ENCODE assay signal across 13 cellular contexts in genomic region chr17:63780507-63780906, GRCh38. TPM values are rescaled to one million over a fixed set of nuclear protein-coding genes. Genes with fewer than 3 reads are reported as not detected.
A peak's percentile ranks its signal among the peaks of the same experiment; 100 is the strongest.
DNase-seq lines count a peak whose midpoint lies in the region; ATAC-seq, FAIRE-seq and TF ChIP-seq lines count a peak whose summit lies in the region.
"Had no signal": no experiment of that assay in that cellular context is flagged by ENCODE, and none has a peak within 500 bp of the region (broad histone marks: within the 10 kb centered on the region; RNA-seq: fewer than 3 reads in every experiment).

No MANE protein-coding gene starts in this region.

- TF ChIP-seq POLR2A in suprapubic skin (IDR thresholded peaks at IDR 0.05), result no peak

- no peak for TF ChIP-seq EP300 in suprapubic skin (IDR thresholded peaks at IDR 0.05)

- H3K4me3 Mint-ChIP-seq in T-cell, result no peak overlapping the region
- H3K4me3 Mint-ChIP-seq: stimulated activated naive B cell treated with anti-CD40 and anti-IgM and Interleukin-4, amounts not matched to agents 10 μg/mL and 1 μg/mL and 100 μg/mL, for 72 hours had no signal

- 77% methylated on average over 1 of the region's 1 CpG for WGBS in suprapubic skin
- WGBS in small intestine, 3 donors, result 79 to 94% (median 84%) methylated on average over 1 of the region's 1 CpG

- POLR2A ChIA-PET in T-cell (lab: Charles Lee), result no interaction called here

- FAIRE-seq in small intestine (lab: Jason Lieb, UNC), result no peak
- FAIRE-seq: HTR-8/SVneo had no signal

- H3K27me3 ChIP-seq in suprapubic skin (no peaks in the 10 kb centered on the region), small intestine (ENCODE audit: control insufficient read depth in 2 of 2, insufficient read depth in 2 of 2, low read length in 2 of 2) (no peaks in the 10 kb centered on the region)
- H3K27me3 ChIP-seq: spleen had no signal

- no peak overlapping the region for H3K27ac ChIP-seq in SK-N-MC
- H3K27ac ChIP-seq in suprapubic skin, result peak overlapping the region; percentile 25
- no peak overlapping the region for H3K27ac ChIP-seq in small intestine (ENCODE audit: low read depth in 1 of 2, low read length in 1 of 2)
- H3K27ac ChIP-seq: spleen had no signal

- no peak for TF ChIP-seq CTCF in suprapubic skin (IDR thresholded peaks at IDR 0.05)

- peak overlapping the region; percentile 26 for H3K9ac ChIP-seq in SK-N-MC (ENCODE audit: insufficient read length)

- H3K36me3 ChIP-seq in SK-N-MC (ENCODE audit: insufficient read depth, low read length), result peaks cover 89% of the 10 kb centered on the region
- H3K36me3 ChIP-seq in suprapubic skin, result peaks cover 14% of the 10 kb centered on the region
- peaks cover 0 to 4% of the 10 kb centered on the region in 2 donors for H3K36me3 ChIP-seq in small intestine (ENCODE audit: control insufficient read depth in 2 of 2, insufficient read depth in 2 of 2, low read length in 2 of 2)

- no peaks in the 10 kb centered on the region for H3K9me3 Mint-ChIP-seq in activated naive CD4-positive, alpha-beta T cell treated with anti-CD3 and anti-CD28 coated beads, Interleukin-2, amount 50 U/mL, for 72 hours
- H3K9me3 Mint-ChIP-seq in T-cell, result no peaks in the 10 kb centered on the region
- H3K9me3 Mint-ChIP-seq: stimulated activated naive B cell treated with anti-CD40 and anti-IgM and Interleukin-4, amounts not matched to agents 10 μg/mL and 1 μg/mL and 100 μg/mL, for 72 hours had no signal

- H3K36me3 Mint-ChIP-seq in activated naive CD4-positive, alpha-beta T cell treated with anti-CD3 and anti-CD28 coated beads, Interleukin-2, amount 50 U/mL, for 72 hours, result peaks cover 6 to 8% of the 10 kb centered on the region in 2 donors
- H3K36me3 Mint-ChIP-seq in T-cell, result peaks cover 31% of the 10 kb centered on the region

- H3K27me3 Mint-ChIP-seq in T-cell, result no peaks in the 10 kb centered on the region
- H3K27me3 Mint-ChIP-seq: stimulated activated naive B cell treated with anti-CD40 and anti-IgM and Interleukin-4, amounts not matched to agents 10 μg/mL and 1 μg/mL and 100 μg/mL, for 72 hours had no signal

- ATAC-seq in activated naive CD4-positive, alpha-beta T cell treated with anti-CD3 and anti-CD28 coated beads, Interleukin-2, amount 50 U/mL, for 72 hours, result no peak
- ATAC-seq in T-cell (replicated peaks in 1 of 4), result no peak
- ATAC-seq in activated CD4-positive, CD25-positive, alpha-beta regulatory T cell treated with anti-CD3 and anti-CD28 coated beads, Interleukin-2, amount 50 U/mL, for 24 hours, result no peak
- ATAC-seq: stimulated activated naive B cell treated with anti-CD40 and anti-IgM and Interleukin-4, amounts not matched to agents 10 μg/mL and 1 μg/mL and 100 μg/mL, for 72 hours had no signal

- H3K27ac Mint-ChIP-seq in activated naive CD4-positive, alpha-beta T cell treated with anti-CD3 and anti-CD28 coated beads, Interleukin-2, amount 50 U/mL, for 72 hours, result peak overlapping the region; percentile 13 to 47
- peak overlapping the region in 1 of 2 donors; percentile 1 for H3K27ac Mint-ChIP-seq in T-cell

- peaks cover 47% of the 10 kb centered on the region for H3K4me1 ChIP-seq in suprapubic skin
- peaks cover 2 to 6% of the 10 kb centered on the region in 2 donors for H3K4me1 ChIP-seq in small intestine (ENCODE audit: control insufficient read depth in 2 of 2, insufficient read depth in 1 of 2, low read depth in 1 of 2, low read length in 1 of 2)

- CTCF ChIA-PET in T-cell (lab: Charles Lee), result no interaction called here

- peaks cover 76 to 78% (median 77%) of the 10 kb centered on the region in 3 donors for H3K4me1 Mint-ChIP-seq in T-cell

- H3K9me3 ChIP-seq in SK-N-MC (ENCODE audit: low read depth, low read length) (no peaks in the 10 kb centered on the region), suprapubic skin (no peaks in the 10 kb centered on the region), small intestine (ENCODE audit: control insufficient read depth, low read depth) (no peaks in the 10 kb centered on the region)
- H3K9me3 ChIP-seq: spleen had no signal

- DNase-seq in activated naive CD4-positive, alpha-beta T cell treated with anti-CD3 and anti-CD28 coated beads, Interleukin-2, amount 50 U/mL, for 72 hours (ENCODE audit: low spot score in 2 of 2), result no peak
- no peak for DNase-seq in activated naive CD4-positive, alpha-beta T cell treated with anti-CD3 and anti-CD28 coated beads, Interleukin-2, amount 50 U/mL, for 16 hours
- DNase-seq in SK-N-MC (ENCODE audit: low read depth, low spot score), result no peak
- peak; percentile 22 for DNase-seq in fibroblast of peridontal ligament (ENCODE audit: extremely low read depth)
- DNase-seq in suprapubic skin (ENCODE audit: low spot score in 2 of 2), result no peak
- DNase-seq in T-cell, result no peak
- no peak for DNase-seq in small intestine
- DNase-seq: AML-193; caudate nucleus; spleen; stimulated activated naive B cell treated with anti-CD40 and anti-IgM and Interleukin-4, amounts not matched to agents 10 μg/mL and 1 μg/mL and 100 μg/mL, for 72 hours had no signal

- H3K4me3 ChIP-seq in SK-N-MC, result no peak overlapping the region
- H3K4me3 ChIP-seq in suprapubic skin, result no peak overlapping the region
- no peak overlapping the region for H3K4me3 ChIP-seq in small intestine (ENCODE audit: low read depth in 1 of 2, low read length in 2 of 2)
- H3K4me3 ChIP-seq: spleen had no signal

RNA-seq across cellular contexts. Expression of gene DDX42, which starts 6.5 kb away (rescaled TPM):
- 100 to 1,000 TPM; 126 to 130 TPM for total RNA-seq in activated naive CD4-positive, alpha-beta T cell treated with anti-CD3 and anti-CD28 coated beads, Interleukin-2, amount 50 U/mL, for 72 hours
- total RNA-seq in suprapubic skin, result 100 to 1,000 TPM in 2 of 4 donors, 10 to 100 TPM in 2; 56.9 to 222 (median 84.9) TPM
- 100 to 1,000 TPM; 110 to 141 (median 123) TPM for total RNA-seq in T-cell
- polyA plus RNA-seq in small intestine, result 10 to 100 TPM; 43.5 to 52.2 (median 51.0) TPM

RNA-seq across cellular contexts. Expression of gene CCDC47, which starts 7.1 kb away (rescaled TPM):
- total RNA-seq in activated naive CD4-positive, alpha-beta T cell treated with anti-CD3 and anti-CD28 coated beads, Interleukin-2, amount 50 U/mL, for 72 hours, result 10 to 100 TPM; 53.8 to 75.7 TPM
- total RNA-seq in suprapubic skin (10 to 100 TPM; 48.1 to 70.0 (median 62.9) TPM), T-cell (10 to 100 TPM; 25.4 to 37.0 (median 33.0) TPM)
- polyA plus RNA-seq in small intestine, result 10 to 100 TPM; 19.5 to 87.0 (median 33.2) TPM

RNA-seq across cellular contexts. Expression of gene STRADA, which starts 38.9 kb away (rescaled TPM):
- 100 to 1,000 TPM in 1 of 2 donors, 10 to 100 TPM in 1; 68.3 to 112 TPM for total RNA-seq in activated naive CD4-positive, alpha-beta T cell treated with anti-CD3 and anti-CD28 coated beads, Interleukin-2, amount 50 U/mL, for 72 hours
- total RNA-seq in suprapubic skin (10 to 100 TPM; 17.0 to 52.2 (median 27.4) TPM), T-cell (10 to 100 TPM; 46.9 to 58.8 (median 48.6) TPM)
- polyA plus RNA-seq in small intestine, result 10 to 100 TPM in 2 of 3 donors, 1 to 10 TPM in 1; 8.1 to 15.0 (median 11.5) TPM

RNA-seq across cellular contexts. Expression of gene PSMC5, which starts 46.7 kb away (rescaled TPM):
- total RNA-seq in activated naive CD4-positive, alpha-beta T cell treated with anti-CD3 and anti-CD28 coated beads, Interleukin-2, amount 50 U/mL, for 72 hours, result 100 to 1,000 TPM; 129 to 137 TPM
- total RNA-seq in suprapubic skin, result 100 to 1,000 TPM; 105 to 144 (median 118) TPM
- total RNA-seq in T-cell, result 100 to 1,000 TPM in 3 of 5 donors, 10 to 100 TPM in 2; 83.9 to 114 (median 107) TPM
- 100 to 1,000 TPM; 135 to 180 (median 152) TPM for polyA plus RNA-seq in small intestine

RNA-seq across cellular contexts. Expression of gene FTSJ3, which starts 47.0 kb away (rescaled TPM):
- total RNA-seq in activated naive CD4-positive, alpha-beta T cell treated with anti-CD3 and anti-CD28 coated beads, Interleukin-2, amount 50 U/mL, for 72 hours, result 10 to 100 TPM; 47.0 to 55.8 TPM
- total RNA-seq in suprapubic skin (10 to 100 TPM; 46.4 to 54.7 (median 48.4) TPM), T-cell (10 to 100 TPM; 39.4 to 64.9 (median 53.3) TPM)
- polyA plus RNA-seq in small intestine, result 10 to 100 TPM; 13.9 to 23.9 (median 15.4) TPM
